In genomic region chr1:111727056-111727455, GRCh38 we compare ENCODE assay signal across 18 cellular contexts. TPM values are rescaled to one million over a fixed set of nuclear protein-coding genes. Genes with fewer than 3 reads are reported as not detected.
DNase-seq lines count a peak whose midpoint lies in the region; ATAC-seq and TF ChIP-seq lines count a peak whose summit lies in the region.
"Had no signal": no experiment of that assay in that cellular context is flagged by ENCODE, and none has a peak within 500 bp of the region (broad histone marks: within the 10 kb centered on the region; RNA-seq: fewer than 3 reads in every experiment).

No MANE protein-coding gene starts in this region.

- no peaks in the 10 kb centered on the region for H3K9me3 ChIP-seq in heart left ventricle
- H3K9me3 ChIP-seq in spleen, result no peaks in the 10 kb centered on the region
- H3K9me3 ChIP-seq: A549, Peyer's patch, SJSA1 had no signal

- DNase-seq in cardiac septum (ENCODE audit: low spot score) (peak; percentile 72), heart left ventricle (no peak), coronary artery (ENCODE audit: low spot score) (peak; percentile 61), mucosa of gallbladder (ENCODE audit: low spot score) (peak; percentile 7), HUDEP-2 (lab: John Stamatoyannopoulos, UW; ENCODE audit: unreplicated experiment in 76 of 76) (no peak), spleen (no peak), HT-29 (ENCODE audit: low spot score) (no peak)
- DNase-seq: DMS53, GDM1, Karpas-422, MV-4-11, NCI-H1105 treated with DMSO at 0.1 percent for 48 hours, NCI-H2081 treated with DMSO at 0.1 percent for 48 hours, NCI-H2171 treated with DMSO at 0.1 percent for 48 hours, NCI-H524 treated with DMSO at 0.1 percent for 48 hours, Peyer's patch had no signal

- H3K27me3 ChIP-seq in heart left ventricle (no peaks in the 10 kb centered on the region), spleen (replicated peaks in 1 of 7) (no peaks in the 10 kb centered on the region)
- H3K27me3 ChIP-seq: Peyer's patch, SJSA1 had no signal

- H3K27ac ChIP-seq in heart left ventricle (peak overlapping the region in 1 of 12 donors; percentile 12), coronary artery (no peak overlapping the region), spleen (no peak overlapping the region)
- H3K27ac ChIP-seq: A549, Peyer's patch, SJSA1 had no signal

- H3K4me3 ChIP-seq in heart left ventricle (no peak overlapping the region), coronary artery (no peak overlapping the region), spleen (no peak overlapping the region)
- H3K4me3 ChIP-seq: A549, Peyer's patch, SJSA1 had no signal

- intact Hi-C loops in cardiac septum (cut with DNase I) (no loop called here), heart left ventricle (cut with DNase I) (no loop called here), spleen (cut with DNase I; ENCODE audit: low total_unique reads) (no loop called here)

- ATAC-seq in heart left ventricle, result no peak
- ATAC-seq: A549 had no signal

- 80 to 89% (median 84%) methylated on average over 15 to 18 of the region's 18 CpGs for WGBS in heart left ventricle, 4 donors
- WGBS in spleen, 5 donors, result 88 to 92% (median 92%) methylated on average over 17 to 18 of the region's 18 CpGs

- peaks cover 0 to 17% (median 10%) of the 10 kb centered on the region in 9 donors for H3K36me3 ChIP-seq in heart left ventricle
- peaks cover 0 to 21% (median 3%) of the 10 kb centered on the region in 6 donors for H3K36me3 ChIP-seq in spleen
- H3K36me3 ChIP-seq: Peyer's patch had no signal

- TF ChIP-seq CTCF in heart left ventricle (IDR thresholded peaks at IDR 0.05) (no peak), coronary artery (IDR thresholded peaks at IDR 0.05) (no peak), spleen (IDR thresholded peaks at IDR 0.05 in 8 of 11, conservative IDR thresholded peaks at IDR 0.05 in 3 of 11) (no peak)

- peaks cover 2 to 100% (median 61%) of the 10 kb centered on the region in 12 donors for H3K4me1 ChIP-seq in heart left ventricle
- peaks cover 0 to 48% (median 22%) of the 10 kb centered on the region in 6 donors for H3K4me1 ChIP-seq in spleen
- H3K4me1 ChIP-seq: A549 had no signal

- no peak for TF ChIP-seq POLR2A in heart left ventricle (IDR thresholded peaks at IDR 0.05)
- TF ChIP-seq POLR2A in spleen (IDR thresholded peaks at IDR 0.05), result no peak

RNA-seq across cellular contexts. Expression of gene INKA2, which starts 12.1 kb away (rescaled TPM):
- total RNA-seq in cardiac septum, result 13.7 TPM
- total RNA-seq in heart left ventricle, result 10 to 100 TPM; 10.1 to 33.2 (median 14.0) TPM
- polyA plus RNA-seq in heart left ventricle, result 10 to 100 TPM in 1 of 2 donors, 1 to 10 TPM in 1; 9.0 to 14.5 TPM
- 4.9 TPM for total RNA-seq in mucosa of gallbladder
- 10 to 100 TPM in 2 of 7 donors, 1 to 10 TPM in 5; 6.0 to 12.5 (median 8.0) TPM for total RNA-seq in spleen
- 1 to 10 TPM in 2 of 3 donors, under 1 TPM in 1; 0.41 to 1.3 (median 1.0) TPM for polyA plus RNA-seq in spleen
- total RNA-seq in HT-29 (2014; rRNA removed; shearing (Covaris generic)), result 2.0 and 3.4 TPM in 2 replicates

RNA-seq across cellular contexts. Expression of gene DDX20, which starts 28.6 kb away (rescaled TPM):
- 7.6 TPM for total RNA-seq in cardiac septum
- total RNA-seq in heart left ventricle, result 10 to 100 TPM in 2 of 9 donors, 1 to 10 TPM in 7; 5.7 to 12.9 (median 7.4) TPM
- polyA plus RNA-seq in heart left ventricle, result 1 to 10 TPM; 2.9 to 7.3 TPM
- total RNA-seq in mucosa of gallbladder, result 8.4 TPM
- total RNA-seq in spleen, result 10 to 100 TPM; 12.2 to 40.3 (median 16.1) TPM
- 10 to 100 TPM in 1 of 3 donors, 1 to 10 TPM in 2; 7.6 to 10.0 (median 8.4) TPM for polyA plus RNA-seq in spleen
- total RNA-seq in HT-29 (2014; rRNA removed; shearing (Covaris generic)), result 18.5 and 24.1 TPM in 2 replicates

Comparison
In these comparisons a context has a peak if more than half of its experiments do, and no peak if none do; other contexts are left out.
1. DNase-seq: peak in cardiac septum (single experiment), coronary artery (single experiment) and mucosa of gallbladder (single experiment); none in heart left ventricle (0 of 5), HUDEP-2 (0 of 76), spleen (single experiment) and HT-29 (single experiment).